Comparison of ENCODE assay signal across 14 cellular contexts in the genomic region with DNA sequence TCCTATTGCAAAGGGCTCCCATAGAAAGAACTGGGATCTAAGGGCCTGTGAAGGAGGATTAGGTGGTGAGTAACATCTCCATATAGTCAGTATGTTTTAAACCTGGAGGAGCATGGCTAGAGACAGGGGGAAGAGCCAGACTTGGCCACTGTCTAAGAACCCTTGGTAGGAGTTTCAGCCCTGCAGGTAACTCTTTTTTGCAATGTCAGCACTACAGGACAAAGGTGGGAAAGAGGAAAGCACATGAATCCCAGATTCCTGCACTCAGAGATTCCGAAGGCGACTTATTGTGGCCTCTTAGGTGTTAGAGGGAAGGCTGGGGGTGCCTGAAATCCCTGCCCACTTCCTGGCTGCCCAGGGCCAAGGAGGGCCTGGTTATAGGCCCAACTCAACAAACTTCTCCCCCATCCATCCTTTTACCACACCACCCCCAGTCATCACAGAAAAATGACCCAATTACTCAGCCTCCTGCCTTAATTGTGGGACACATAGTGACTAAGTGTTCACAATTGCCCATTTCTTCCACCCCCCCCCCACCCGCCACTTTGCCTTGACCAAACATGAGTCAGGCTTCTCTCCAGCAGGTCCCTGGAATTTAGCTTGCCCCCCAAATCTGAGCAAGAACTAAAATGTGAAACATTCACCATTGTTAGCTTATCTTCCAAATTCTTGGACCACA. TPM values are rescaled to one million over a fixed set of nuclear protein-coding genes. Genes with fewer than 3 reads are reported as not detected.
DNase-seq lines count a peak whose midpoint lies in the region; ATAC-seq and TF ChIP-seq lines count a peak whose summit lies in the region.
"Had no signal": no experiment of that assay in that cellular context is flagged by ENCODE, and none has a peak within 500 bp of the region (broad histone marks: within the 10 kb centered on the region; RNA-seq: fewer than 3 reads in every experiment).

No MANE protein-coding gene starts in this region.

- H3K36me3 ChIP-seq in ES-I3 (ENCODE audit: insufficient read depth, low read length): no peaks in the 10 kb centered on the region
- H3K36me3 ChIP-seq in osteoblast (ENCODE audit: insufficient read depth, low read length): no peaks in the 10 kb centered on the region
- H3K36me3 ChIP-seq: adrenal gland had no signal

- no peaks in the 10 kb centered on the region for H4K20me1 ChIP-seq in osteoblast (ENCODE audit: insufficient read depth, low read length)

- H3K9ac ChIP-seq in ES-I3 (ENCODE audit: low read depth, low read length): peak overlapping the region; percentile 53; the same call in 1 of the 2 replicates

- H3K4me3 ChIP-seq in foreskin fibroblast (ENCODE audit: low read depth in 1 of 2, low read length in 2 of 2): peak overlapping the region; percentile 81 to 89
- H3K4me3 ChIP-seq in osteoblast (ENCODE audit: insufficient read depth, low read length): no peak overlapping the region

- peak overlapping the region; percentile 89 for H3K4me2 ChIP-seq in osteoblast (ENCODE audit: insufficient read depth, low read length)

- H3K79me2 ChIP-seq in osteoblast (ENCODE audit: insufficient read depth, low read length): no peaks in the 10 kb centered on the region

- TF ChIP-seq CTCF in foreskin fibroblast (IDR thresholded peaks at IDR 0.05; ENCODE audit: low read depth, low read length) (no peak), osteoblast (IDR thresholded peaks at IDR 0.05; ENCODE audit: extremely low read depth, low read depth, low read length) (no peak)

- no peak overlapping the region for H3K27ac ChIP-seq in osteoblast (ENCODE audit: low read depth, low read length)
- H3K27ac ChIP-seq: adrenal gland, HL-60, testis had no signal

- ATAC-seq in GM21360 (IDR thresholded peaks at IDR 0.05; ENCODE audit: unreplicated experiment) (no peak), HG03442 (IDR thresholded peaks at IDR 0.05; ENCODE audit: unreplicated experiment) (no peak), HG03159 (IDR thresholded peaks at IDR 0.05; ENCODE audit: unreplicated experiment) (no peak)

- H2AFZ ChIP-seq in osteoblast (ENCODE audit: low read length): no peak overlapping the region

- no peaks in the 10 kb centered on the region for H3K27me3 ChIP-seq in osteoblast (ENCODE audit: insufficient read depth, low read length)
- H3K27me3 ChIP-seq: testis had no signal

- H3K9me3 ChIP-seq in ES-I3 (ENCODE audit: control insufficient read depth, insufficient read depth, low read length) (no peaks in the 10 kb centered on the region), osteoblast (ENCODE audit: low read depth, low read length) (no peaks in the 10 kb centered on the region)
- H3K9me3 ChIP-seq: adrenal gland, testis had no signal

- H3K4me1 ChIP-seq in ES-I3 (ENCODE audit: insufficient read depth, low read length) (peaks cover 19% of the 10 kb centered on the region), osteoblast (ENCODE audit: insufficient read depth, low read length) (peaks cover 16% of the 10 kb centered on the region)
- H3K4me1 ChIP-seq: testis had no signal

- peak; percentile 43 for DNase-seq in RPMI7951 (ENCODE audit: low read depth)
- DNase-seq in foreskin fibroblast: peak; percentile 75 to 86
- DNase-seq in osteoblast (ENCODE audit: insufficient read length, low spot score, missing footprints): no peak
- no peak for DNase-seq in effector CD8-positive, alpha-beta T cell (lab: John Stamatoyannopoulos, UW)
- DNase-seq: adrenal gland, NCI-H1105, NCI-H526, SHP77, testis had no signal

RNA-seq across cellular contexts. Expression of gene NTNG1, which starts 1.9 kb away (rescaled TPM):
- total RNA-seq in RPMI7951 (2014; rRNA removed; shearing (Covaris generic)): not detected in 2 replicates
- total RNA-seq in osteoblast: 3.6 and 6.2 TPM in 2 replicates

Comparison
In these comparisons a context has a peak if more than half of its experiments do, and no peak if none do; other contexts are left out.
1. DNase-seq: peak in RPMI7951 (single experiment) and foreskin fibroblast (2 of 2); none in osteoblast (single experiment) and effector CD8-positive, alpha-beta T cell (single experiment).